Comparison of ENCODE assay signal across 19 cellular contexts in genomic region chr10:130193493-130194193, GRCh38.
"Had no signal": no experiment of that assay in that cellular context is flagged by ENCODE, and none has a peak within 500 bp of the region (broad histone marks: within the 10 kb centered on the region; RNA-seq: fewer than 3 reads in every experiment).

No MANE protein-coding gene starts in this region.

- H3K4me2 ChIP-seq: neural progenitor cell had no signal

- H3K9me3 ChIP-seq: prostate gland, spleen, tibial artery had no signal

- H3K36me3 ChIP-seq: brain microvascular endothelial cell, neural progenitor cell, prostate gland, spleen, tibial artery had no signal

- H3K4me3 ChIP-seq: neural progenitor cell, prostate gland, spleen, tibial artery had no signal

- DNase-seq: activated CD4-positive, alpha-beta T cell treated with anti-CD3 and anti-CD28 coated beads, Interleukin-2, amount 10 ng/mL, durations not matched to agents 7 days and 5 days; activated CD4-positive, CD25-positive, alpha-beta regulatory T cell treated with anti-CD3 and anti-CD28 coated beads, Interleukin-2, amount 50 U/mL, for 72 hours; activated CD8-positive, alpha-beta T cell treated with anti-CD3 and anti-CD28 coated beads, Interleukin-2, amount 10 ng/mL, durations not matched to agents 7 days and 5 days; activated gamma-delta T cell; activated naive CD4-positive, alpha-beta T cell treated with anti-CD3 and anti-CD28 coated beads, Interleukin-2, amount 50 U/mL, for 16 hours; activated naive CD8-positive, alpha-beta T cell treated with anti-CD3 and anti-CD28 coated beads, Interleukin-2, amount 50 U/mL, for 24 hours; brain microvascular endothelial cell; central memory CD4-positive, alpha-beta T cell; effector memory CD4-positive, alpha-beta T cell; foreskin keratinocyte; kidney glomerular epithelial cell; naive B cell; stimulated activated CD4-positive, alpha-beta T cell treated with anti-CD3 and anti-CD28 coated beads, Interleukin-4, amount 100 ng/mL, for 1 hour; stimulated activated naive CD8-positive, alpha-beta T cell treated with anti-CD3 and anti-CD28 coated beads, Interleukin-15, Interleukin-2, amounts not matched to agents 100 U/mL and 50 U/mL, for 24 hours; tibial artery had no signal

- H3K27me3 ChIP-seq: brain microvascular endothelial cell, foreskin keratinocyte, neural progenitor cell had no signal

- H3K27ac ChIP-seq: brain microvascular endothelial cell, foreskin keratinocyte, neural progenitor cell, prostate gland, spleen, tibial artery, VCaP had no signal

- H3K9ac ChIP-seq: neural progenitor cell had no signal

- H2AFZ ChIP-seq: neural progenitor cell had no signal

- ATAC-seq: activated CD8-positive, alpha-beta T cell treated with anti-CD3 and anti-CD28 coated beads, Interleukin-2, amount 10 ng/mL, durations not matched to agents 7 days and 5 days; activated naive CD8-positive, alpha-beta T cell treated with anti-CD3 and anti-CD28 coated beads, Interleukin-2, amount 50 U/mL, for 24 hours; foreskin keratinocyte; stimulated activated naive CD8-positive, alpha-beta T cell treated with anti-CD3 and anti-CD28 coated beads, Interleukin-15, Interleukin-2, amounts not matched to agents 100 U/mL and 50 U/mL, for 24 hours had no signal

- H3K4me1 ChIP-seq: foreskin keratinocyte had no signal
